In genomic region chr22:38187413-38188212, GRCh38 we compare ENCODE assay signal across 13 cellular contexts. TPM values are rescaled to one million over a fixed set of nuclear protein-coding genes. Genes with fewer than 3 reads are reported as not detected.
DNase-seq lines count a peak whose midpoint lies in the region; ATAC-seq and TF ChIP-seq lines count a peak whose summit lies in the region.
"Had no signal": no experiment of that assay in that cellular context is flagged by ENCODE, and none has a peak within 500 bp of the region (broad histone marks: within the 10 kb centered on the region; RNA-seq: fewer than 3 reads in every experiment).

No MANE protein-coding gene starts in this region.

- 51 to 56% methylated on average over 9 to 10 of the region's 10 CpGs for WGBS in thyroid gland, 2 donors

- no peaks in the 10 kb centered on the region for H3K79me2 ChIP-seq in MM.1S (ENCODE audit: low read length)

- DNase-seq in NCI-H2196 (lab: John Stamatoyannopoulos, UW; ENCODE audit: unreplicated experiment) (peak; percentile 63), NCI-H2196 treated with DMSO at 0.1 percent for 48 hours (lab: John Stamatoyannopoulos, UW; ENCODE audit: unreplicated experiment) (no peak), left lung (no peak), thyroid gland (peak; percentile 38 to 54), MM.1S (no peak), cerebellar nuclear complex (lab: John Stamatoyannopoulos, UW) (no peak), hippocampal formation (lab: John Stamatoyannopoulos, UW) (no peak)
- DNase-seq: activated CD8-positive, alpha-beta T cell treated with anti-CD3 and anti-CD28 coated beads for 36 hours; activated naive CD4-positive, alpha-beta T cell treated with Interleukin-2 at 50 U/mL for 16 hours; left ventricle myocardium superior; RPMI8226; testis had no signal

- H3K9me2 ChIP-seq in MM.1S (replicated peaks; ENCODE audit: insufficient read depth, low read length) = no peaks in the 10 kb centered on the region

- H3K4me2 ChIP-seq in MM.1S (ENCODE audit: low read depth, low read length) = no peak overlapping the region

- H3K4me1 ChIP-seq in left lung (peaks cover 0 to 19% of the 10 kb centered on the region in 2 donors), thyroid gland (peaks cover 14 to 31% of the 10 kb centered on the region in 2 donors), MM.1S (ENCODE audit: low read length) (no peaks in the 10 kb centered on the region)
- H3K4me1 ChIP-seq: testis had no signal

- no peak overlapping the region for H2AFZ ChIP-seq in MM.1S (ENCODE audit: low read length)

- H3K27me3 ChIP-seq in left lung (no peaks in the 10 kb centered on the region), thyroid gland (no peaks in the 10 kb centered on the region), MM.1S (replicated peaks; ENCODE audit: insufficient read depth, low read length) (no peaks in the 10 kb centered on the region)
- H3K27me3 ChIP-seq: testis had no signal

- intact Hi-C loops in left lung (cut with DNase I) = no loop called here
- intact Hi-C loops in thyroid gland (cut with DNase I) = loop anchor here (10.0 kb wide), 1 partner anchor 77 kb away; no protein-coding TSS in a partner anchor

- peak; percentile 66 for ATAC-seq in left lung
- ATAC-seq: activated CD8-positive, alpha-beta T cell treated with anti-CD3 and anti-CD28 coated beads for 36 hours; left ventricle myocardium superior had no signal

- no peaks in the 10 kb centered on the region for H3F3A ChIP-seq in MM.1S (ENCODE audit: insufficient read depth, low read length)

- H4K20me1 ChIP-seq in MM.1S (ENCODE audit: insufficient read depth, low read length) = no peaks in the 10 kb centered on the region

- H3K4me3 ChIP-seq in left lung (no peak overlapping the region), thyroid gland (replicated peaks in 1 of 3) (no peak overlapping the region), MM.1S (ENCODE audit: low read length) (no peak overlapping the region)
- H3K4me3 ChIP-seq: testis had no signal

- TF ChIP-seq CTCF in left lung (IDR thresholded peaks at IDR 0.05) (no peak), thyroid gland (IDR thresholded peaks at IDR 0.05) (no peak), MM.1S (IDR thresholded peaks at IDR 0.05; ENCODE audit: low read length) (no peak)

- no peaks in the 10 kb centered on the region for H3K36me3 ChIP-seq in left lung
- H3K36me3 ChIP-seq in thyroid gland = no peaks in the 10 kb centered on the region
- no peaks in the 10 kb centered on the region for H3K36me3 ChIP-seq in MM.1S (replicated peaks; ENCODE audit: insufficient read depth, low read length)

- H3K9ac ChIP-seq in MM.1S (ENCODE audit: low read length) = no peak overlapping the region

- H3K27ac ChIP-seq in left lung (peak overlapping the region; percentile 15 to 24), thyroid gland (peak overlapping the region; percentile 40 to 90 (median 72)), MM.1S (ENCODE audit: low read length) (no peak overlapping the region)
- H3K27ac ChIP-seq: testis had no signal

- TF ChIP-seq POLR2A in thyroid gland (IDR thresholded peaks at IDR 0.05) = no peak

- H3K9me3 ChIP-seq in left lung = no peaks in the 10 kb centered on the region
- no peaks in the 10 kb centered on the region for H3K9me3 ChIP-seq in thyroid gland
- H3K9me3 ChIP-seq in MM.1S (replicated peaks; ENCODE audit: insufficient read depth, low read length) = no peaks in the 10 kb centered on the region
- H3K9me3 ChIP-seq: testis had no signal

TF ChIP-seq in PFSK-1, 5 proteins besides CTCF, POLR2A, EP300 and RAD21:
- TF ChIP-seq TAF1 (IDR thresholded peaks at IDR 0.05; ENCODE audit: borderline replicate concordance, insufficient read depth, low read length) (no peak), FOXP2 (optimal IDR thresholded peaks at IDR 0.05; ENCODE audit: borderline replicate concordance, extremely low read depth, extremely low read length, insufficient read depth) (peak; percentile 35)

RNA-seq across cellular contexts. Expression of gene PLA2G6, which starts 6.0 kb away (rescaled TPM):
- 11.2 TPM for polyA plus RNA-seq in PFSK-1 (2012; ENCODE audit: insufficient read length, low read depth)
- total RNA-seq in left lung (10 to 100 TPM; 30.9 to 39.0 TPM), thyroid gland (100 to 1,000 TPM; 106 to 122 (median 112) TPM)

RNA-seq across cellular contexts. Expression of gene MAFF, which starts 14.2 kb away (rescaled TPM):
- polyA plus RNA-seq in PFSK-1 (2012; ENCODE audit: insufficient read length, low read depth) = 145 TPM
- total RNA-seq in left lung (10 to 100 TPM; 12.1 to 17.1 TPM), thyroid gland (100 to 1,000 TPM in 1 of 4 donors, 10 to 100 TPM in 3; 13.1 to 111 (median 24.6) TPM)

Comparison
In these comparisons a context has a peak if more than half of its experiments do, and no peak if none do; other contexts are left out.
1. DNase-seq: peak in NCI-H2196 (single experiment) and thyroid gland (2 of 2); none in NCI-H2196 treated with DMSO at 0.1 percent for 48 hours (single experiment), left lung (0 of 2), MM.1S (single experiment), cerebellar nuclear complex (0 of 2) and hippocampal formation (0 of 2).